ENCODE assay signal across 8 cellular contexts in genomic region chr9:95171001-95171400, GRCh38.
DNase-seq lines count a peak whose midpoint lies in the region; ATAC-seq and TF ChIP-seq lines count a peak whose summit lies in the region.

No MANE protein-coding gene starts in this region.

- H3K9me3 ChIP-seq in gastroesophageal sphincter = no peaks in the 10 kb centered on the region

- H3K27me3 ChIP-seq in gastroesophageal sphincter = no peaks in the 10 kb centered on the region

- H3K36me3 ChIP-seq in gastroesophageal sphincter = no peaks in the 10 kb centered on the region

- TF ChIP-seq POLR2A in gastroesophageal sphincter (IDR thresholded peaks at IDR 0.05) = no peak

- DNase-seq in DMS53 (lab: John Stamatoyannopoulos, UW) (peak; percentile 73), SHP77 treated with DMSO at 0.1 percent for 48 hours (lab: John Stamatoyannopoulos, UW) (peak; percentile 10), left lobe of liver (ENCODE audit: low spot score) (no peak), NCI-H345 treated with DMSO at 0.1 percent for 48 hours (lab: John Stamatoyannopoulos, UW; ENCODE audit: unreplicated experiment) (no peak), putamen (ENCODE audit: low spot score) (no peak)

- H3K27ac ChIP-seq in gastroesophageal sphincter = peak overlapping the region; percentile 46 to 71 (median 60)

- no peak for TF ChIP-seq CTCF in gastroesophageal sphincter (IDR thresholded peaks at IDR 0.05)

- ATAC-seq in HG03095 (IDR thresholded peaks at IDR 0.05; ENCODE audit: unreplicated experiment) (peak; percentile 65), gastroesophageal sphincter (no peak), left lobe of liver (no peak), HG02571 (IDR thresholded peaks at IDR 0.05; ENCODE audit: unreplicated experiment) (no peak)

- 6 to 17% methylated on average over 4 of the region's 4 CpGs for WGBS in gastroesophageal sphincter (ENCODE audit: low coverage in 1 of 2), 2 donors

- no peak overlapping the region for H3K4me3 ChIP-seq in gastroesophageal sphincter

- no peak for TF ChIP-seq EP300 in gastroesophageal sphincter (IDR thresholded peaks at IDR 0.05)

- peaks cover 0 to 44% (median 0%) of the 10 kb centered on the region in 3 donors for H3K4me1 ChIP-seq in gastroesophageal sphincter

Comparison
In these comparisons a context has a peak if more than half of its experiments do, and no peak if none do; other contexts are left out.
1. DNase-seq: peak in DMS53 (single experiment) and SHP77 treated with DMSO at 0.1 percent for 48 hours (single experiment); none in left lobe of liver (single experiment), NCI-H345 treated with DMSO at 0.1 percent for 48 hours (single experiment) and putamen (single experiment).